Comparison of ENCODE assay signal across 16 cellular contexts in genomic region chr7:127900116-127900515, GRCh38.
"Had no signal": no experiment of that assay in that cellular context is flagged by ENCODE, and none has a peak within 500 bp of the region (broad histone marks: within the 10 kb centered on the region; RNA-seq: fewer than 3 reads in every experiment).

No MANE protein-coding gene starts in this region.

- H3K27ac Mint-ChIP-seq: activated CD8-positive, alpha-beta memory T cell treated with anti-CD3 and anti-CD28 coated beads, Interleukin-2, amount 10 ng/mL, durations not matched to agents 7 days and 5 days; activated T-cell treated with anti-CD3 and anti-CD28 coated beads, Interleukin-2, amount 50 U/mL, for 24 hours had no signal

- H3K36me3 ChIP-seq: brain microvascular endothelial cell, lower lobe of right lung, right lobe of liver had no signal

- H3K27me3 Mint-ChIP-seq: activated CD8-positive, alpha-beta memory T cell treated with anti-CD3 and anti-CD28 coated beads, Interleukin-2, amount 10 ng/mL, durations not matched to agents 7 days and 5 days; activated naive CD4-positive, alpha-beta T cell treated with anti-CD3 and anti-CD28 coated beads, Interleukin-2, amount 50 U/mL, for 24 hours; activated T-cell treated with anti-CD3 and anti-CD28 coated beads, Interleukin-2, amount 50 U/mL, for 24 hours; stimulated activated naive B cell treated with anti-CD40 and anti-IgM and Interleukin-4, amounts not matched to agents 10 μg/mL and 1 μg/mL and 100 μg/mL, for 72 hours had no signal

- DNase-seq: activated CD4-positive, CD25-positive, alpha-beta regulatory T cell; activated CD8-positive, alpha-beta memory T cell treated with anti-CD3 and anti-CD28 coated beads, Interleukin-2, amount 10 ng/mL, durations not matched to agents 7 days and 5 days; activated effector memory CD4-positive, alpha-beta T cell treated with Interleukin-2 at 50 U/mL for 16 hours; activated T-cell treated with anti-CD3 and anti-CD28 coated beads, Interleukin-2, amount 50 U/mL, for 24 hours; brain microvascular endothelial cell; cerebellar nuclear complex; dermis blood vessel endothelial cell; immature natural killer cell; lower lobe of right lung; natural killer cell; nucleus accumbens; psoas muscle; right lobe of liver; stimulated activated CD4-positive, alpha-beta T cell treated with anti-CD3 and anti-CD28 coated beads, Interleukin-2, amount 100 ng/mL, for 24 hours; stimulated activated naive B cell treated with anti-CD40 and anti-IgM and Interleukin-4, amounts not matched to agents 10 μg/mL and 1 μg/mL and 100 μg/mL, for 72 hours had no signal

- H3K27ac ChIP-seq: brain microvascular endothelial cell, lower lobe of right lung, psoas muscle, right lobe of liver had no signal

- ATAC-seq: activated CD8-positive, alpha-beta memory T cell treated with anti-CD3 and anti-CD28 coated beads, Interleukin-2, amount 10 ng/mL, durations not matched to agents 7 days and 5 days; lower lobe of right lung; natural killer cell; psoas muscle; stimulated activated naive B cell treated with anti-CD40 and anti-IgM and Interleukin-4, amounts not matched to agents 10 μg/mL and 1 μg/mL and 100 μg/mL, for 72 hours had no signal

- H3K4me3 Mint-ChIP-seq: activated CD8-positive, alpha-beta memory T cell treated with anti-CD3 and anti-CD28 coated beads, Interleukin-2, amount 10 ng/mL, durations not matched to agents 7 days and 5 days; activated naive CD4-positive, alpha-beta T cell treated with anti-CD3 and anti-CD28 coated beads, Interleukin-2, amount 50 U/mL, for 24 hours; activated T-cell treated with anti-CD3 and anti-CD28 coated beads, Interleukin-2, amount 50 U/mL, for 24 hours; immature natural killer cell; natural killer cell; stimulated activated naive B cell treated with anti-CD40 and anti-IgM and Interleukin-4, amounts not matched to agents 10 μg/mL and 1 μg/mL and 100 μg/mL, for 72 hours had no signal

- H3K4me1 ChIP-seq: psoas muscle had no signal

- H3K9me3 Mint-ChIP-seq: activated naive CD4-positive, alpha-beta T cell treated with anti-CD3 and anti-CD28 coated beads, Interleukin-2, amount 50 U/mL, for 24 hours; activated T-cell treated with anti-CD3 and anti-CD28 coated beads, Interleukin-2, amount 50 U/mL, for 24 hours; immature natural killer cell; natural killer cell; stimulated activated naive B cell treated with anti-CD40 and anti-IgM and Interleukin-4, amounts not matched to agents 10 μg/mL and 1 μg/mL and 100 μg/mL, for 72 hours had no signal

- H3K27me3 ChIP-seq: brain microvascular endothelial cell, right lobe of liver had no signal

- H3K4me3 ChIP-seq: lower lobe of right lung, psoas muscle, right lobe of liver had no signal

- H3K36me3 Mint-ChIP-seq: natural killer cell had no signal

- H3K9me3 ChIP-seq: lower lobe of right lung, psoas muscle, right lobe of liver had no signal
